In the genomic region with DNA sequence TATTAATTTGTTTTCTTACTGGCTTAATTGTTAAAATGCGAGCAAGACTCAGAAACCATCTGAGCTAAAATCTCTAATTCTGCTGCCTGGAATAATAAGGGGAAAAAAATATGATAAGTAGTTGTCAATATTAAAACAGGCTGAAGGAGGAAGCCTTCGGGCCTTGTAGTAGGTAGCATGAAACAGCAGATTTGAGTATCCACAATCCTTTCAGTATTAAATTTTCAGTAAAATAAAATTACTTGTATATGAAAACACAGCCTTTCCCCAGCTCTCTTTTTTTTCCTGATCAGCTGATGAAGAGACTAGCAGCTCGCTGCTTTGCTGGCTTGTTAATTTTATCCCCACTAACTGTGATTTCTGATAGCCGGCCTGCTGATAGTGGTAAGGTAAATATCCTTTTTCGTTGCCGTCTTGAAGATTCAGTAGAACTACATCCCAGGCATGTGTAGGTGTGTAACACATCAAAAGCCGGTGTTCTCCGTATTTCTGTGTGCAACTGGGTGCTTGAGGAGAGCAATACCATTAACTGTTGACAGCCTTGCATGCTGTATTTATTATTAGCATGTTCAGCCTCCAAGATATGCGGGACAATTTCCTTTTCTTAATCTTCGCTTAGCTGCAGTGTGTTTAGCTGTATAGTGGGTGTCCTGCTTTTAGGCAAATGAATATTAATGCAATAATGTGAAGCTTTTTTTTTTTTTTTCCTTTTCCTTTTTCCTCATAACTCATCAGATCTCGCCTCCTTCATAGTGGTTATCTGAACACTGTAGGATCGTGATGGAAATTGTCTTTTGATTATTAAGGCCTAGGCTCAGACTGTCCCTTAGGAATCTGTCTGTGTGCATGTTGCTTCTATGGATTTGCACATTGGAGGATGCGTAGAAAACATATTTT, we compare ENCODE assay signal across 8 cellular contexts.
DNase-seq lines count a peak whose midpoint lies in the region; ATAC-seq lines count a peak whose summit lies in the region.

No MANE protein-coding gene starts in this region.

- peak overlapping the region; percentile 77 for H3K27ac ChIP-seq in iPS-18a (ENCODE audit: low read length)

- H3K36me3 Mint-ChIP-seq in activated naive CD8-positive, alpha-beta T cell treated with anti-CD3 and anti-CD28 coated beads, Interleukin-2, amount 10 ng/mL, durations not matched to agents 7 days and 5 days: peaks cover 33% of the 10 kb centered on the region
- peaks cover 32% of the 10 kb centered on the region for H3K36me3 Mint-ChIP-seq in stimulated activated effector memory CD8-positive, alpha-beta T cell treated with anti-CD3 and anti-CD28 coated beads, Interleukin-12 subunit alpha, Interleukin-12 subunit beta, amount 100 ng/mL, for 72 hours

- H3K9me3 ChIP-seq in iPS-18a (ENCODE audit: control insufficient read depth, low read depth, low read length): no peaks in the 10 kb centered on the region

- no peak for ATAC-seq in activated naive CD8-positive, alpha-beta T cell treated with anti-CD3 and anti-CD28 coated beads, Interleukin-2, amount 10 ng/mL, durations not matched to agents 7 days and 5 days (ENCODE audit: low read depth)
- ATAC-seq in stimulated activated effector memory CD8-positive, alpha-beta T cell treated with anti-CD3 and anti-CD28 coated beads, Interleukin-12 subunit alpha, Interleukin-12 subunit beta, amount 100 ng/mL, for 72 hours: no peak
- ATAC-seq in HG03442 (IDR thresholded peaks at IDR 0.05; ENCODE audit: unreplicated experiment) (no peak), GM21528 (IDR thresholded peaks at IDR 0.05; ENCODE audit: low FRiP score, unreplicated experiment) (no peak), HG03460 (IDR thresholded peaks at IDR 0.05; ENCODE audit: unreplicated experiment) (no peak)

- peak; percentile 6 for DNase-seq in stimulated activated CD4-positive, alpha-beta T cell treated with anti-CD3 and anti-CD28 coated beads, Interleukin-15, amount 100 ng/mL, for 24 hours
- no peak for DNase-seq in stimulated activated CD4-positive, alpha-beta T cell treated with anti-CD3 and anti-CD28 coated beads, Interleukin-12 subunit alpha, Interleukin-12 subunit beta, amount 100 ng/mL, for 4 hours
- DNase-seq in activated naive CD8-positive, alpha-beta T cell treated with anti-CD3 and anti-CD28 coated beads, Interleukin-2, amount 10 ng/mL, durations not matched to agents 7 days and 5 days: no peak
- no peak for DNase-seq in stimulated activated effector memory CD8-positive, alpha-beta T cell treated with anti-CD3 and anti-CD28 coated beads, Interleukin-12 subunit alpha, Interleukin-12 subunit beta, amount 100 ng/mL, for 72 hours (ENCODE audit: low spot score in 2 of 2)

- peaks cover 44% of the 10 kb centered on the region for H3K4me1 ChIP-seq in iPS-18a (ENCODE audit: control insufficient read depth, low read depth, low read length)

- H3K9me3 Mint-ChIP-seq in activated naive CD8-positive, alpha-beta T cell treated with anti-CD3 and anti-CD28 coated beads, Interleukin-2, amount 10 ng/mL, durations not matched to agents 7 days and 5 days: no peaks in the 10 kb centered on the region
- no peaks in the 10 kb centered on the region for H3K9me3 Mint-ChIP-seq in stimulated activated effector memory CD8-positive, alpha-beta T cell treated with anti-CD3 and anti-CD28 coated beads, Interleukin-12 subunit alpha, Interleukin-12 subunit beta, amount 100 ng/mL, for 72 hours

- H3K27me3 ChIP-seq in iPS-18a (ENCODE audit: control insufficient read depth, insufficient read depth, low read length): no peaks in the 10 kb centered on the region

- H3K4me1 Mint-ChIP-seq in activated naive CD8-positive, alpha-beta T cell treated with anti-CD3 and anti-CD28 coated beads, Interleukin-2, amount 10 ng/mL, durations not matched to agents 7 days and 5 days: peaks cover 32% of the 10 kb centered on the region
- H3K4me1 Mint-ChIP-seq in stimulated activated effector memory CD8-positive, alpha-beta T cell treated with anti-CD3 and anti-CD28 coated beads, Interleukin-12 subunit alpha, Interleukin-12 subunit beta, amount 100 ng/mL, for 72 hours: peaks cover 39% of the 10 kb centered on the region

- no peak overlapping the region for H3K27ac Mint-ChIP-seq in activated naive CD8-positive, alpha-beta T cell treated with anti-CD3 and anti-CD28 coated beads, Interleukin-2, amount 10 ng/mL, durations not matched to agents 7 days and 5 days
- peak overlapping the region; percentile 73 for H3K27ac Mint-ChIP-seq in stimulated activated effector memory CD8-positive, alpha-beta T cell treated with anti-CD3 and anti-CD28 coated beads, Interleukin-12 subunit alpha, Interleukin-12 subunit beta, amount 100 ng/mL, for 72 hours

- H3K27me3 Mint-ChIP-seq in activated naive CD8-positive, alpha-beta T cell treated with anti-CD3 and anti-CD28 coated beads, Interleukin-2, amount 10 ng/mL, durations not matched to agents 7 days and 5 days: no peaks in the 10 kb centered on the region

- peak overlapping the region; percentile 62 for H3K9ac ChIP-seq in iPS-18a (ENCODE audit: low read length)

- POLR2A ChIA-PET in activated naive CD8-positive, alpha-beta T cell treated with anti-CD3 and anti-CD28 coated beads, Interleukin-2, amount 10 ng/mL, durations not matched to agents 7 days and 5 days (lab: Charles Lee): no interaction called here

- H3K4me3 Mint-ChIP-seq in activated naive CD8-positive, alpha-beta T cell treated with anti-CD3 and anti-CD28 coated beads, Interleukin-2, amount 10 ng/mL, durations not matched to agents 7 days and 5 days: peak overlapping the region; percentile 55
- peak overlapping the region; percentile 77 for H3K4me3 Mint-ChIP-seq in stimulated activated effector memory CD8-positive, alpha-beta T cell treated with anti-CD3 and anti-CD28 coated beads, Interleukin-12 subunit alpha, Interleukin-12 subunit beta, amount 100 ng/mL, for 72 hours

- H3K36me3 ChIP-seq in iPS-18a (ENCODE audit: control insufficient read depth, low read depth, low read length): no peaks in the 10 kb centered on the region

- H3K4me3 ChIP-seq in iPS-18a (ENCODE audit: low read length): no peak overlapping the region
